18 cellular contexts compared by ENCODE assay signal in genomic region chr16:75224683-75225082, GRCh38. TPM values are rescaled to one million over a fixed set of nuclear protein-coding genes. Genes with fewer than 3 reads are reported as not detected.
DNase-seq lines count a peak whose midpoint lies in the region; ATAC-seq and TF ChIP-seq lines count a peak whose summit lies in the region.
"Had no signal": no experiment of that assay in that cellular context is flagged by ENCODE, and none has a peak within 500 bp of the region (broad histone marks: within the 10 kb centered on the region; RNA-seq: fewer than 3 reads in every experiment).

No MANE protein-coding gene starts in this region.

- no peaks in the 10 kb centered on the region; the same call in 2 of the 3 replicates for H3K9me3 Mint-ChIP-seq in GM23338
- H3K9me3 Mint-ChIP-seq: CD8-positive, alpha-beta memory T cell had no signal

- no peak overlapping the region for H2BK5ac ChIP-seq in mesenchymal stem cell (ENCODE audit: low read depth, low read length, poor library complexity, severe bottlenecking)

- no peaks in the 10 kb centered on the region for H3K9me2 ChIP-seq in GM23338 (ENCODE audit: insufficient read depth)

- 0 out of 2 replicates have a peak, but pooled peaks cover 4% of the 10 kb centered on the region for H4K20me1 ChIP-seq in GM23338 (replicated peaks; ENCODE audit: insufficient read depth)
- H4K20me1 ChIP-seq: BLaER1 had no signal

- no peak overlapping the region for H3K23ac ChIP-seq in mesenchymal stem cell (ENCODE audit: low read length in 2 of 2)

- H3K9me3 ChIP-seq in mesenchymal stem cell (ENCODE audit: control insufficient read depth, low read length) = no peaks in the 10 kb centered on the region
- H3K9me3 ChIP-seq in breast epithelium = no peaks in the 10 kb centered on the region
- H3K9me3 ChIP-seq: BLaER1 had no signal

- no peak overlapping the region for H4K91ac ChIP-seq in mesenchymal stem cell (ENCODE audit: low read length)

- H3K4me2 ChIP-seq in GM23338 (no peak overlapping the region), mesenchymal stem cell (ENCODE audit: low read length, poor library complexity, severe bottlenecking) (no peak overlapping the region)
- H3K4me2 ChIP-seq: BLaER1 had no signal

- H3K4me3 ChIP-seq in GM23338 (no peak overlapping the region), mesenchymal stem cell (ENCODE audit: insufficient read depth in 1 of 2, low read depth in 1 of 2, low read length in 2 of 2) (no peak overlapping the region), breast epithelium (no peak overlapping the region)
- H3K4me3 ChIP-seq: BLaER1 had no signal

- H3K36me3 ChIP-seq in GM23338 (ENCODE audit: insufficient read depth) (no peaks in the 10 kb centered on the region), mesenchymal stem cell (ENCODE audit: control insufficient read depth in 1 of 2, insufficient read depth in 2 of 2, low read depth in 1 of 2, low read length in 2 of 2) (peaks cover 27 to 33% of the 10 kb centered on the region in 2 experiments), breast epithelium (no peaks in the 10 kb centered on the region)
- H3K36me3 ChIP-seq: BLaER1 had no signal

- H2BK120ac ChIP-seq in mesenchymal stem cell (ENCODE audit: low read depth, low read length) = no peak overlapping the region

- no peak overlapping the region for H3K9ac ChIP-seq in mesenchymal stem cell (ENCODE audit: low read length)
- H3K9ac ChIP-seq: BLaER1 had no signal

- H3K27ac Mint-ChIP-seq in GM23338 = no peak overlapping the region
- H3K27ac Mint-ChIP-seq: CD8-positive, alpha-beta memory T cell had no signal

- peaks cover 13% of the 10 kb centered on the region for H3K27me3 Mint-ChIP-seq in GM23338 (ENCODE audit: insufficient read depth, low read depth, poor library complexity)

- TF ChIP-seq CTCF in GM23338 (conservative IDR thresholded peaks at IDR 0.05; ENCODE audit: low read depth in 2 of 2) (no peak), breast epithelium (IDR thresholded peaks at IDR 0.05) (no peak)

- H3K14ac ChIP-seq in mesenchymal stem cell (ENCODE audit: low read length in 2 of 2) = no peak overlapping the region

- peaks cover 5% of the 10 kb centered on the region; the same call in 2 of the 3 replicates for H3K4me1 Mint-ChIP-seq in GM23338

- peaks cover 15% of the 10 kb centered on the region; the same call in 1 of the 2 replicates for H3F3A ChIP-seq in GM23338 (replicated peaks; ENCODE audit: low read depth)

- H3K18ac ChIP-seq in mesenchymal stem cell (ENCODE audit: low read depth in 1 of 2, low read length in 2 of 2) = no peak overlapping the region

- no peak overlapping the region for H2BK15ac ChIP-seq in mesenchymal stem cell (ENCODE audit: low read depth, poor library complexity, severe bottlenecking)

- DNase-seq in GM23338 (ENCODE audit: low spot score) (peak; percentile 1), HCEC 1CT (peak; percentile 0), cerebellum (ENCODE audit: low spot score) (peak; percentile 13), mesenchymal stem cell (no peak), breast epithelium (ENCODE audit: low spot score in 2 of 2) (no peak), SW 1271 (lab: John Stamatoyannopoulos, UW) (no peak), NCI-H2196 treated with DMSO at 0.1 percent for 48 hours (lab: John Stamatoyannopoulos, UW; ENCODE audit: unreplicated experiment) (no peak), NAMALWA (ENCODE audit: low spot score) (no peak)
- DNase-seq: CD8-positive, alpha-beta memory T cell; EL; Kasumi-1; NCI-H1417; NCI-H2029; NCI-H524 had no signal

- ATAC-seq in GM23338 = peak; percentile 4; the same call in 1 of the 3 replicates

- no peak overlapping the region for H2BK12ac ChIP-seq in mesenchymal stem cell (ENCODE audit: low read length in 2 of 2)

- H3K79me2 ChIP-seq in GM23338 (replicated peaks; ENCODE audit: insufficient read depth) = no peaks in the 10 kb centered on the region

- TF ChIP-seq POLR2A in breast epithelium (IDR thresholded peaks at IDR 0.05) = no peak

- H3K36me3 Mint-ChIP-seq in GM23338 (ENCODE audit: low read depth) = peaks cover 9% of the 10 kb centered on the region; the same call in 2 of the 3 replicates
- H3K36me3 Mint-ChIP-seq: CD8-positive, alpha-beta memory T cell had no signal

- H3K27ac ChIP-seq in GM23338 (ENCODE audit: low read depth) (no peak overlapping the region), mesenchymal stem cell (ENCODE audit: low read length, poor library complexity, severe bottlenecking) (peak overlapping the region; percentile 14), breast epithelium (no peak overlapping the region)
- H3K27ac ChIP-seq: BLaER1, RWPE1 had no signal

- peaks cover 16% of the 10 kb centered on the region for H3K79me1 ChIP-seq in mesenchymal stem cell (replicated peaks; ENCODE audit: low read length, poor library complexity, severe bottlenecking)

- H3K4me3 Mint-ChIP-seq in GM23338 = no peak overlapping the region
- H3K4me3 Mint-ChIP-seq: CD8-positive, alpha-beta memory T cell had no signal

- intact Hi-C loops in breast epithelium (cut with DNase I; ENCODE audit: low total_unique reads) = no loop called here

- H2AFZ ChIP-seq in GM23338 (no peak overlapping the region), mesenchymal stem cell (ENCODE audit: low read depth, low read length) (no peak overlapping the region)

- no peaks in the 10 kb centered on the region for H3K4me1 ChIP-seq in GM23338 (ENCODE audit: insufficient read depth)
- peaks cover 38% of the 10 kb centered on the region for H3K4me1 ChIP-seq in mesenchymal stem cell (ENCODE audit: control insufficient read depth, insufficient read depth, low read depth, low read length)
- H3K4me1 ChIP-seq in breast epithelium = no peaks in the 10 kb centered on the region

- no peak overlapping the region for H3K4ac ChIP-seq in mesenchymal stem cell (ENCODE audit: low read depth in 1 of 2, low read length in 2 of 2)

- whole genome bisulfite sequencing in mesenchymal stem cell = 96% methylated on average over 15 of the region's 15 CpGs

- H4K8ac ChIP-seq in mesenchymal stem cell (ENCODE audit: low read length) = no peak overlapping the region

- no peaks in the 10 kb centered on the region for H3K27me3 ChIP-seq in GM23338 (ENCODE audit: insufficient read depth)
- peaks cover 0 to 8% of the 10 kb centered on the region in 2 experiments for H3K27me3 ChIP-seq in mesenchymal stem cell (ENCODE audit: control insufficient read depth in 1 of 2, insufficient read depth in 1 of 2, low read length in 2 of 2)
- peaks cover 0 to 11% of the 10 kb centered on the region in 2 donors for H3K27me3 ChIP-seq in breast epithelium
- H3K27me3 ChIP-seq: BLaER1 had no signal

- H2AK5ac ChIP-seq in mesenchymal stem cell (ENCODE audit: low read length, severe bottlenecking) = no peak overlapping the region

RNA-seq across cellular contexts. Expression of gene CTRB1, which starts 5.9 kb away (rescaled TPM):
- total RNA-seq in GM23338 (2014; rRNA removed; shearing (Covaris generic)) = not detected in 2 replicates
- polyA plus RNA-seq in GM23338 (2016; fragmentation: Nextera tagmentation; extraction: Ambion mirVana) = not detected in 2 replicates
- total RNA-seq in cerebellum (not detected), breast epithelium (not detected)
- not detected for polyA plus RNA-seq in mesenchymal stem cell (2013, experiment 1 of 2)
- polyA plus RNA-seq in mesenchymal stem cell (2013, experiment 2 of 2) = not detected
- total RNA-seq: CD8-positive, alpha-beta memory T cell; H4; OCI-LY7 had no signal
- polyA plus RNA-seq: CD8-positive, alpha-beta memory T cell had no signal

RNA-seq across cellular contexts. Expression of gene CTRB2, which starts 17.7 kb away (rescaled TPM):
- not detected in 2 replicates for total RNA-seq in GM23338 (2014; rRNA removed; shearing (Covaris generic))
- not detected in 2 replicates for polyA plus RNA-seq in GM23338 (2016; fragmentation: Nextera tagmentation; extraction: Ambion mirVana)
- total RNA-seq in cerebellum = not detected
- not detected for polyA plus RNA-seq in mesenchymal stem cell (2013, experiment 1 of 2)
- polyA plus RNA-seq in mesenchymal stem cell (2013, experiment 2 of 2) = not detected
- total RNA-seq in breast epithelium = not detected
- total RNA-seq: CD8-positive, alpha-beta memory T cell; H4; OCI-LY7 had no signal
- polyA plus RNA-seq: CD8-positive, alpha-beta memory T cell had no signal

RNA-seq across cellular contexts. Expression of gene BCAR1, which starts 26.7 kb away (rescaled TPM):
- 121 and 140 TPM in 2 replicates for total RNA-seq in GM23338 (2014; rRNA removed; shearing (Covaris generic))
- polyA plus RNA-seq in GM23338 (2016; fragmentation: Nextera tagmentation; extraction: Ambion mirVana) = 37.9 and 38.3 TPM in 2 replicates
- total RNA-seq in cerebellum = 24.5 TPM
- polyA plus RNA-seq in mesenchymal stem cell (2013, experiment 1 of 2) = 169 TPM
- 176 TPM for polyA plus RNA-seq in mesenchymal stem cell (2013, experiment 2 of 2)
- 10 to 100 TPM; 13.6 to 38.7 (median 32.9) TPM for total RNA-seq in breast epithelium
- polyA plus RNA-seq: CD8-positive, alpha-beta memory T cell had no signal

Comparison
In these comparisons a context has a peak if more than half of its experiments do, and no peak if none do; other contexts are left out.
1. DNase-seq: peak in GM23338 (single experiment), HCEC 1CT (single experiment) and cerebellum (single experiment); none in mesenchymal stem cell (single experiment), breast epithelium (0 of 2), SW 1271 (0 of 2), NCI-H2196 treated with DMSO at 0.1 percent for 48 hours (single experiment) and NAMALWA (single experiment).